Comparison of ENCODE assay signal across 8 cellular contexts in genomic region chr1:24392982-24393645, GRCh38. TPM values are rescaled to one million over a fixed set of nuclear protein-coding genes. Genes with fewer than 3 reads are reported as not detected.
DNase-seq lines count a peak whose midpoint lies in the region; ATAC-seq and TF ChIP-seq lines count a peak whose summit lies in the region.

No MANE protein-coding gene starts in this region.

- H3K36me3 ChIP-seq in smooth muscle cell (ENCODE audit: low read depth) (no peaks in the 10 kb centered on the region), mesendoderm (ENCODE audit: control insufficient read depth, insufficient read depth, low read length) (no peaks in the 10 kb centered on the region)

- peaks cover 7% of the 10 kb centered on the region for H3F3A ChIP-seq in smooth muscle cell (ENCODE audit: low read depth)

- H4K20me1 ChIP-seq in smooth muscle cell (ENCODE audit: low read depth): peaks cover 12% of the 10 kb centered on the region

- H3K9ac ChIP-seq in smooth muscle cell (ENCODE audit: low read depth): no peak overlapping the region
- no peak overlapping the region for H3K9ac ChIP-seq in mesendoderm (ENCODE audit: low read length)

- no peak overlapping the region for H2AK5ac ChIP-seq in mesendoderm (ENCODE audit: low read length)

- H3K27ac Mint-ChIP-seq in activated naive CD8-positive, alpha-beta T cell treated with anti-CD3 and anti-CD28 coated beads, Interleukin-2, amount 10 ng/mL, durations not matched to agents 7 days and 5 days: peak overlapping the region; percentile 8

- no peak overlapping the region for H2BK120ac ChIP-seq in mesendoderm (ENCODE audit: low read depth, low read length)

- no peak overlapping the region for H2BK15ac ChIP-seq in mesendoderm (replicated peaks; ENCODE audit: low read depth)

- H3K4me1 ChIP-seq in smooth muscle cell (ENCODE audit: low read depth): peaks cover 5% of the 10 kb centered on the region
- no peaks in the 10 kb centered on the region for H3K4me1 ChIP-seq in mesendoderm (ENCODE audit: control insufficient read depth, low read depth, low read length)

- no peak overlapping the region for H3K23ac ChIP-seq in mesendoderm (ENCODE audit: low read length)

- 82% methylated on average over 4 of the region's 4 CpGs for WGBS in smooth muscle cell (ENCODE audit: low lambda C conversion rate)
- no CpG with 5 or more reads among the region's 4 CpGs for WGBS in mesendoderm (ENCODE audit: extremely low coverage, insufficient coverage, low lambda C conversion rate)

- no peak overlapping the region for H2BK5ac ChIP-seq in mesendoderm (ENCODE audit: low read length)

- peaks cover 22% of the 10 kb centered on the region for H3K4me1 Mint-ChIP-seq in activated naive CD8-positive, alpha-beta T cell treated with anti-CD3 and anti-CD28 coated beads, Interleukin-2, amount 10 ng/mL, durations not matched to agents 7 days and 5 days

- no peaks in the 10 kb centered on the region for H3K9me3 Mint-ChIP-seq in activated naive CD8-positive, alpha-beta T cell treated with anti-CD3 and anti-CD28 coated beads, Interleukin-2, amount 10 ng/mL, durations not matched to agents 7 days and 5 days

- no peak overlapping the region for H3K4ac ChIP-seq in mesendoderm (ENCODE audit: low read depth, low read length)

- no peak overlapping the region for H3K18ac ChIP-seq in mesendoderm (ENCODE audit: low read length)

- H3K79me2 ChIP-seq in smooth muscle cell (ENCODE audit: low read depth) (no peaks in the 10 kb centered on the region), mesendoderm (ENCODE audit: control insufficient read depth, insufficient read depth, low read length) (no peaks in the 10 kb centered on the region)

- H3K27ac ChIP-seq in smooth muscle cell (ENCODE audit: low read depth): no peak overlapping the region
- H3K27ac ChIP-seq in mesendoderm (ENCODE audit: low read depth, low read length): no peak overlapping the region

- H3K27me3 Mint-ChIP-seq in activated naive CD8-positive, alpha-beta T cell treated with anti-CD3 and anti-CD28 coated beads, Interleukin-2, amount 10 ng/mL, durations not matched to agents 7 days and 5 days: no peaks in the 10 kb centered on the region

- H3K4me2 ChIP-seq in smooth muscle cell: peak overlapping the region; percentile 45
- no peak overlapping the region for H3K4me2 ChIP-seq in mesendoderm (ENCODE audit: low read length)

- ATAC-seq in activated naive CD8-positive, alpha-beta T cell treated with anti-CD3 and anti-CD28 coated beads, Interleukin-2, amount 10 ng/mL, durations not matched to agents 7 days and 5 days (ENCODE audit: low read depth): no peak

- peaks cover 9% of the 10 kb centered on the region for H3K36me3 Mint-ChIP-seq in activated naive CD8-positive, alpha-beta T cell treated with anti-CD3 and anti-CD28 coated beads, Interleukin-2, amount 10 ng/mL, durations not matched to agents 7 days and 5 days

- no peaks in the 10 kb centered on the region for H3K9me3 ChIP-seq in smooth muscle cell (replicated peaks; ENCODE audit: low read depth)

- H3K27me3 ChIP-seq in smooth muscle cell (ENCODE audit: low read depth) (no peaks in the 10 kb centered on the region), mesendoderm (ENCODE audit: insufficient read depth, low read length, poor library complexity) (no peaks in the 10 kb centered on the region)

- no peak overlapping the region for H3K4me3 Mint-ChIP-seq in activated naive CD8-positive, alpha-beta T cell treated with anti-CD3 and anti-CD28 coated beads, Interleukin-2, amount 10 ng/mL, durations not matched to agents 7 days and 5 days

- H2AFZ ChIP-seq in smooth muscle cell (ENCODE audit: low read depth): no peak overlapping the region

- H4K8ac ChIP-seq in mesendoderm (ENCODE audit: low read depth, low read length): no peak overlapping the region

- H3K4me3 ChIP-seq in smooth muscle cell: no peak overlapping the region
- H3K4me3 ChIP-seq in mesendoderm (ENCODE audit: low read length): no peak overlapping the region

- H4K5ac ChIP-seq in mesendoderm (ENCODE audit: low read length): no peak overlapping the region

- no peak for TF ChIP-seq CTCF in smooth muscle cell (IDR thresholded peaks at IDR 0.05; ENCODE audit: borderline replicate concordance, insufficient read depth, poor library complexity, severe bottlenecking)

- POLR2A ChIA-PET in activated naive CD8-positive, alpha-beta T cell treated with anti-CD3 and anti-CD28 coated beads, Interleukin-2, amount 10 ng/mL, durations not matched to agents 7 days and 5 days (lab: Charles Lee): interaction anchor here (0.8 to 1.3 kb wide), 4 partner anchors 22 to 243 kb away, joined by 3 read pairs; partner anchors contain the start of genes NIPAL3 and RCAN3

- DNase-seq in NCI-H2107 treated with DMSO at 0.1 percent for 48 hours (lab: John Stamatoyannopoulos, UW; ENCODE audit: unreplicated experiment) (peak; percentile 10), NCI-H2107 (lab: John Stamatoyannopoulos, UW) (no peak), MV-4-11 (lab: John Stamatoyannopoulos, UW) (peak; percentile 21), smooth muscle cell (lab: John Stamatoyannopoulos, UW; ENCODE audit: unreplicated experiment) (no peak), mesendoderm (no peak), hypothalamus (lab: John Stamatoyannopoulos, UW) (no peak)
- no peak for DNase-seq in activated naive CD8-positive, alpha-beta T cell treated with anti-CD3 and anti-CD28 coated beads, Interleukin-2, amount 10 ng/mL, durations not matched to agents 7 days and 5 days
- DNase-seq in stimulated activated naive CD4-positive, alpha-beta T cell treated with Interleukin-2 at 50 U/mL for 16 hours (lab: John Stamatoyannopoulos, UW): no peak

- H3K56ac ChIP-seq in mesendoderm (ENCODE audit: low read length): no peak overlapping the region

- no peaks in the 10 kb centered on the region for H3K79me1 ChIP-seq in mesendoderm (ENCODE audit: low read length)

RNA-seq across cellular contexts. Expression of gene STPG1, which starts 20.5 kb away (rescaled TPM):
- total RNA-seq in activated naive CD8-positive, alpha-beta T cell treated with anti-CD3 and anti-CD28 coated beads, Interleukin-2, amount 10 ng/mL, durations not matched to agents 7 days and 5 days: 1 to 10 TPM; 8.6 to 9.0 TPM
- 4.2 and 6.8 TPM in 2 replicates for total RNA-seq in smooth muscle cell
- 4.9 and 7.6 TPM in 2 replicates for polyA plus RNA-seq in smooth muscle cell
- 7.7 TPM for polyA plus RNA-seq in mesendoderm (2013, experiment 1 of 2)
- 8.9 TPM for polyA plus RNA-seq in mesendoderm (2013, experiment 2 of 2)

RNA-seq across cellular contexts. Expression of gene NIPAL3, which starts 22.5 kb away (rescaled TPM):
- 10 to 100 TPM; 54.1 to 55.1 TPM for total RNA-seq in activated naive CD8-positive, alpha-beta T cell treated with anti-CD3 and anti-CD28 coated beads, Interleukin-2, amount 10 ng/mL, durations not matched to agents 7 days and 5 days
- total RNA-seq in smooth muscle cell: 17.2 and 22.5 TPM in 2 replicates
- polyA plus RNA-seq in smooth muscle cell: 9.3 and 13.3 TPM in 2 replicates
- 3.5 TPM for polyA plus RNA-seq in mesendoderm (2013, experiment 1 of 2)
- 3.6 TPM for polyA plus RNA-seq in mesendoderm (2013, experiment 2 of 2)

Comparison
In these comparisons a context has a peak if more than half of its experiments do, and no peak if none do; other contexts are left out.
1. DNase-seq: peak in NCI-H2107 treated with DMSO at 0.1 percent for 48 hours (single experiment) and MV-4-11 (single experiment); none in NCI-H2107 (single experiment), activated naive CD8-positive, alpha-beta T cell treated with anti-CD3 and anti-CD28 coated beads, Interleukin-2, amount 10 ng/mL, durations not matched to agents 7 days and 5 days (single experiment), smooth muscle cell (single experiment), mesendoderm (single experiment), stimulated activated naive CD4-positive, alpha-beta T cell treated with Interleukin-2 at 50 U/mL for 16 hours (single experiment) and hypothalamus (0 of 51).